39 cellular contexts compared by ENCODE assay signal in the genomic region with DNA sequence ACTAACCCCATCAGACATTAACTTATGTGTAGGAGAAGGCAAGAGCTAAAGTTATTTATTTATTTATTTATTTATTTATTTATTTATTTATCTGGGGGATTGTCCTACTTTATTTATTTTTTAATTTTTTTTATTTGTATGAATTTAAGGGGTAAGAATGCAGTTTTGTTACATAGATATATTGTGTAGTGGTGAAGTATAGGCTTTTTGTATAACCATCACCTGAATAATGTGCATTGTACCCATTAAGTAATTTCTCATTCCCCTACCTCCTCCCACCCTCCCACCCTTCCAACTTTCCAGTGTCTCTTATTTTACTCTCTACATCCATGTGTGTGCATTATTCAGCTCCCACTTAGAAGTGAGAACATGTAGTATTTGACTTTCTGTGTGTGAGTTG. TPM values are rescaled to one million over a fixed set of nuclear protein-coding genes. Genes with fewer than 3 reads are reported as not detected.
"Had no signal": no experiment of that assay in that cellular context is flagged by ENCODE, and none has a peak within 500 bp of the region (broad histone marks: within the 10 kb centered on the region; RNA-seq: fewer than 3 reads in every experiment).

No MANE protein-coding gene starts in this region.

- H3K4me3 ChIP-seq: adrenal gland, ascending aorta, body of pancreas, breast epithelium, cardiac muscle cell had no signal

- ATAC-seq: activated naive CD4-positive, alpha-beta T cell treated with anti-CD3 and anti-CD28 coated beads, Interleukin-2, amount 50 U/mL, for 72 hours; activated naive CD8-positive, alpha-beta T cell treated with anti-CD3 and anti-CD28 coated beads, Interleukin-2, amount 50 U/mL, for 24 hours; activated T-cell treated with anti-CD3 and anti-CD28 coated beads, Interleukin-2, amount 50 U/mL, for 4 hours; activated T-cell treated with anti-CD3 and anti-CD28 coated beads, Interleukin-2, amount 50 U/mL, for 72 hours; activated T-helper 17 cell treated with anti-CD3 and anti-CD28 coated beads, Interleukin-2, amount 50 U/mL, for 72 hours; body of pancreas had no signal

- FAIRE-seq: astrocyte, bronchial epithelial cell had no signal

- H3K9me3 ChIP-seq: adrenal gland, body of pancreas, breast epithelium had no signal

- DNase-seq: activated effector memory CD4-positive, alpha-beta T cell treated with anti-CD3 and anti-CD28 coated beads, Interleukin-2, amount 50 U/mL, for 16 hours; activated effector memory CD4-positive, alpha-beta T cell treated with Interleukin-2 at 50 U/mL for 16 hours; activated gamma-delta T cell; activated gamma-delta T cell treated with Interleukin-2 at 50 U/mL for 16 hours; activated naive CD4-positive, alpha-beta T cell; activated naive CD4-positive, alpha-beta T cell treated with anti-CD3 and anti-CD28 coated beads for 36 hours; activated naive CD4-positive, alpha-beta T cell treated with anti-CD3 and anti-CD28 coated beads, Interleukin-2, amount 10 ng/mL, durations not matched to agents 7 days and 5 days; activated naive CD4-positive, alpha-beta T cell treated with anti-CD3 and anti-CD28 coated beads, Interleukin-2, amount 50 U/mL, for 16 hours; activated naive CD4-positive, alpha-beta T cell treated with Interleukin-2 at 50 U/mL for 16 hours; activated naive CD8-positive, alpha-beta T cell treated with anti-CD3 and anti-CD28 coated beads for 36 hours; activated naive CD8-positive, alpha-beta T cell treated with anti-CD3 and anti-CD28 coated beads, Interleukin-2, amount 10 ng/mL, durations not matched to agents 7 days and 5 days; activated naive CD8-positive, alpha-beta T cell treated with anti-CD3 and anti-CD28 coated beads, Interleukin-2, amount 50 U/mL, for 24 hours; activated T-cell treated with anti-CD3 and anti-CD28 coated beads, Interleukin-2, amount 50 U/mL, for 24 hours; activated T-cell treated with anti-CD3 and anti-CD28 coated beads, Interleukin-2, amount 50 U/mL, for 4 hours; activated T-cell treated with anti-CD3 and anti-CD28 coated beads, Interleukin-2, amount 50 U/mL, for 48 hours; activated T-cell treated with anti-CD3 and anti-CD28 coated beads, Interleukin-2, amount 50 U/mL, for 72 hours; adrenal gland; amniotic stem cell; amygdala; anterior cingulate cortex; aorta; body of pancreas; brain microvascular endothelial cell; caudate nucleus; central memory CD4-positive, alpha-beta T cell; cerebellar nuclear complex had no signal

- H3K27me3 Mint-ChIP-seq: activated naive CD4-positive, alpha-beta T cell treated with anti-CD3 and anti-CD28 coated beads, Interleukin-2, amount 10 ng/mL, durations not matched to agents 7 days and 5 days; activated naive CD8-positive, alpha-beta T cell; activated naive CD8-positive, alpha-beta T cell treated with anti-CD3 and anti-CD28 coated beads for 36 hours; activated naive CD8-positive, alpha-beta T cell treated with anti-CD3 and anti-CD28 coated beads, Interleukin-2, amount 10 ng/mL, durations not matched to agents 7 days and 5 days; activated naive CD8-positive, alpha-beta T cell treated with anti-CD3 and anti-CD28 coated beads, Interleukin-2, amount 50 U/mL, for 24 hours; activated T-cell treated with anti-CD3 and anti-CD28 coated beads, Interleukin-2, amount 50 U/mL, for 24 hours; central memory CD8-positive, alpha-beta T cell had no signal

- H3K27ac Mint-ChIP-seq: activated naive CD4-positive, alpha-beta T cell treated with anti-CD3 and anti-CD28 coated beads for 36 hours; activated naive CD4-positive, alpha-beta T cell treated with anti-CD3 and anti-CD28 coated beads, Interleukin-2, amount 10 ng/mL, durations not matched to agents 7 days and 5 days; activated naive CD4-positive, alpha-beta T cell treated with anti-CD3 and anti-CD28 coated beads, Interleukin-2, amount 50 U/mL, for 24 hours; activated naive CD4-positive, alpha-beta T cell treated with anti-CD3 and anti-CD28 coated beads, Interleukin-2, amount 50 U/mL, for 72 hours; activated naive CD8-positive, alpha-beta T cell; activated naive CD8-positive, alpha-beta T cell treated with anti-CD3 and anti-CD28 coated beads for 36 hours; activated naive CD8-positive, alpha-beta T cell treated with anti-CD3 and anti-CD28 coated beads, Interleukin-2, amount 10 ng/mL, durations not matched to agents 7 days and 5 days; activated naive CD8-positive, alpha-beta T cell treated with anti-CD3 and anti-CD28 coated beads, Interleukin-2, amount 50 U/mL, for 24 hours; activated T-cell treated with anti-CD3 and anti-CD28 coated beads, Interleukin-2, amount 50 U/mL, for 24 hours; activated T-cell treated with anti-CD3 and anti-CD28 coated beads, Interleukin-2, amount 50 U/mL, for 72 hours; activated T-helper 1 cell treated with anti-CD3 and anti-CD28 coated beads, Interleukin-12 subunit alpha, Interleukin-12 subunit beta, Interleukin-2, Interleukin-4 antibody, amounts not matched to agents 30 ng/mL and 10 ng/mL and 1 ng/mL, durations not matched to agents 14 hours and 24 hours and 36 hours; activated T-helper 17 cell treated with anti-CD3 and anti-CD28 coated beads, Interleukin-2, amount 50 U/mL, for 72 hours; activated T-helper 2 cell treated with anti-CD3 and anti-CD28 coated beads, Interferon-gamma antibody, Interleukin-2, Interleukin-4, amounts not matched to agents 10 μg/mL and 5 μg/mL and 100 μg/mL, durations not matched to agents 14 hours and 24 hours and 36 hours; brain had no signal

- H3K36me3 Mint-ChIP-seq: activated naive CD4-positive, alpha-beta T cell treated with anti-CD3 and anti-CD28 coated beads, Interleukin-2, amount 10 ng/mL, durations not matched to agents 7 days and 5 days; activated naive CD4-positive, alpha-beta T cell treated with anti-CD3 and anti-CD28 coated beads, Interleukin-2, amount 50 U/mL, for 24 hours; activated naive CD4-positive, alpha-beta T cell treated with anti-CD3 and anti-CD28 coated beads, Interleukin-2, amount 50 U/mL, for 72 hours; activated naive CD8-positive, alpha-beta T cell; activated naive CD8-positive, alpha-beta T cell treated with anti-CD3 and anti-CD28 coated beads for 36 hours; activated naive CD8-positive, alpha-beta T cell treated with anti-CD3 and anti-CD28 coated beads, Interleukin-2, amount 10 ng/mL, durations not matched to agents 7 days and 5 days; brain had no signal

- H3K36me3 ChIP-seq: adrenal gland, ascending aorta, brain microvascular endothelial cell, breast epithelium, cardiac muscle cell had no signal

- H3K4me1 ChIP-seq: adrenal gland, ascending aorta, body of pancreas, breast epithelium had no signal

- H3K4me1 Mint-ChIP-seq: activated naive CD4-positive, alpha-beta T cell treated with anti-CD3 and anti-CD28 coated beads, Interleukin-2, amount 10 ng/mL, durations not matched to agents 7 days and 5 days; activated naive CD4-positive, alpha-beta T cell treated with anti-CD3 and anti-CD28 coated beads, Interleukin-2, amount 50 U/mL, for 24 hours; activated naive CD8-positive, alpha-beta T cell treated with anti-CD3 and anti-CD28 coated beads for 36 hours; activated naive CD8-positive, alpha-beta T cell treated with anti-CD3 and anti-CD28 coated beads, Interleukin-2, amount 10 ng/mL, durations not matched to agents 7 days and 5 days; activated naive CD8-positive, alpha-beta T cell treated with anti-CD3 and anti-CD28 coated beads, Interleukin-2, amount 50 U/mL, for 24 hours; activated T-helper 17 cell treated with anti-CD3 and anti-CD28 coated beads, Interleukin-2, amount 50 U/mL, for 72 hours; brain; central memory CD8-positive, alpha-beta T cell had no signal

- H3K27me3 ChIP-seq: adrenal gland, ascending aorta, body of pancreas, brain microvascular endothelial cell, breast epithelium, cardiac muscle cell had no signal

- H3K4me3 Mint-ChIP-seq: activated naive CD4-positive, alpha-beta T cell treated with anti-CD3 and anti-CD28 coated beads for 36 hours; activated naive CD4-positive, alpha-beta T cell treated with anti-CD3 and anti-CD28 coated beads, Interleukin-2, amount 10 ng/mL, durations not matched to agents 7 days and 5 days; activated naive CD4-positive, alpha-beta T cell treated with anti-CD3 and anti-CD28 coated beads, Interleukin-2, amount 50 U/mL, for 24 hours; activated naive CD8-positive, alpha-beta T cell; activated naive CD8-positive, alpha-beta T cell treated with anti-CD3 and anti-CD28 coated beads for 36 hours; activated naive CD8-positive, alpha-beta T cell treated with anti-CD3 and anti-CD28 coated beads, Interleukin-2, amount 10 ng/mL, durations not matched to agents 7 days and 5 days; activated naive CD8-positive, alpha-beta T cell treated with anti-CD3 and anti-CD28 coated beads, Interleukin-2, amount 50 U/mL, for 24 hours; activated T-cell treated with anti-CD3 and anti-CD28 coated beads, Interleukin-2, amount 50 U/mL, for 24 hours; activated T-cell treated with anti-CD3 and anti-CD28 coated beads, Interleukin-2, amount 50 U/mL, for 4 hours; activated T-cell treated with anti-CD3 and anti-CD28 coated beads, Interleukin-2, amount 50 U/mL, for 72 hours; activated T-helper 1 cell treated with anti-CD3 and anti-CD28 coated beads, Interleukin-12 subunit alpha, Interleukin-12 subunit beta, Interleukin-2, Interleukin-4 antibody, amounts not matched to agents 30 ng/mL and 10 ng/mL and 1 ng/mL, durations not matched to agents 14 hours and 24 hours and 36 hours; activated T-helper 17 cell treated with anti-CD3 and anti-CD28 coated beads, Interleukin-2, amount 50 U/mL, for 72 hours; brain; central memory CD8-positive, alpha-beta T cell had no signal

- H3K9me3 Mint-ChIP-seq: activated naive CD4-positive, alpha-beta T cell treated with anti-CD3 and anti-CD28 coated beads for 36 hours; activated naive CD4-positive, alpha-beta T cell treated with anti-CD3 and anti-CD28 coated beads, Interleukin-2, amount 10 ng/mL, durations not matched to agents 7 days and 5 days; activated naive CD4-positive, alpha-beta T cell treated with anti-CD3 and anti-CD28 coated beads, Interleukin-2, amount 50 U/mL, for 24 hours; activated naive CD4-positive, alpha-beta T cell treated with anti-CD3 and anti-CD28 coated beads, Interleukin-2, amount 50 U/mL, for 72 hours; activated naive CD8-positive, alpha-beta T cell treated with anti-CD3 and anti-CD28 coated beads for 36 hours; activated naive CD8-positive, alpha-beta T cell treated with anti-CD3 and anti-CD28 coated beads, Interleukin-2, amount 10 ng/mL, durations not matched to agents 7 days and 5 days; activated naive CD8-positive, alpha-beta T cell treated with anti-CD3 and anti-CD28 coated beads, Interleukin-2, amount 50 U/mL, for 24 hours; activated T-cell treated with anti-CD3 and anti-CD28 coated beads, Interleukin-2, amount 50 U/mL, for 24 hours; activated T-cell treated with anti-CD3 and anti-CD28 coated beads, Interleukin-2, amount 50 U/mL, for 4 hours; activated T-cell treated with anti-CD3 and anti-CD28 coated beads, Interleukin-2, amount 50 U/mL, for 72 hours; activated T-helper 1 cell treated with anti-CD3 and anti-CD28 coated beads, Interleukin-12 subunit alpha, Interleukin-12 subunit beta, Interleukin-2, Interleukin-4 antibody, amounts not matched to agents 30 ng/mL and 10 ng/mL and 1 ng/mL, durations not matched to agents 14 hours and 24 hours and 36 hours; activated T-helper 17 cell treated with anti-CD3 and anti-CD28 coated beads, Interleukin-2, amount 50 U/mL, for 72 hours; activated T-helper 2 cell treated with anti-CD3 and anti-CD28 coated beads, Interferon-gamma antibody, Interleukin-2, Interleukin-4, amounts not matched to agents 10 μg/mL and 5 μg/mL and 100 μg/mL, durations not matched to agents 14 hours and 24 hours and 36 hours; brain had no signal

- H3K27ac ChIP-seq: adrenal gland, ascending aorta, body of pancreas, brain microvascular endothelial cell, breast epithelium, cardiac muscle cell had no signal

RNA-seq across cellular contexts. Expression of gene SPTLC3, which starts 51.6 kb away (rescaled TPM):
- total RNA-seq: activated T-helper 17 cell treated with anti-CD3 and anti-CD28 coated beads, Interleukin-2, amount 50 U/mL, for 72 hours had no signal
